In genomic region chr13:28761586-28761985, GRCh38 we compare ENCODE assay signal across 2 cellular contexts.
TF ChIP-seq lines count a peak whose summit lies in the region.

No MANE protein-coding gene starts in this region.

TF ChIP-seq in IMR-90, 13 proteins besides CTCF, POLR2A, EP300 and RAD21:
- no peak for TF ChIP-seq CEBPB (IDR thresholded peaks at IDR 0.05; ENCODE audit: low read depth, low read length)

TF ChIP-seq in HEK293T, 16 proteins besides CTCF, POLR2A, EP300 and RAD21:
- TF ChIP-seq L3MBTL2 (conservative IDR thresholded peaks at IDR 0.05) (no peak), NFRKB (IDR thresholded peaks at IDR 0.05) (no peak), CTBP1 (IDR thresholded peaks at IDR 0.05; ENCODE audit: borderline replicate concordance) (no peak), FOXA1 (IDR thresholded peaks at IDR 0.05) (no peak), LEF1 (IDR thresholded peaks at IDR 0.05; ENCODE audit: borderline replicate concordance) (no peak), SP1 (IDR thresholded peaks at IDR 0.05) (no peak), ELF4 (IDR thresholded peaks at IDR 0.05) (no peak), TARDBP (IDR thresholded peaks at IDR 0.05) (no peak), BHLHE40 (IDR thresholded peaks at IDR 0.05; ENCODE audit: borderline replicate concordance) (no peak), HDGF (IDR thresholded peaks at IDR 0.05; ENCODE audit: borderline replicate concordance) (no peak), SUZ12 (IDR thresholded peaks at IDR 0.05) (no peak), ARNT (IDR thresholded peaks at IDR 0.05) (no peak), ZNF384 (IDR thresholded peaks at IDR 0.05) (no peak), FOXM1 (IDR thresholded peaks at IDR 0.05; ENCODE audit: borderline replicate concordance) (no peak)
- TF ChIP-seq, protein P1, sequence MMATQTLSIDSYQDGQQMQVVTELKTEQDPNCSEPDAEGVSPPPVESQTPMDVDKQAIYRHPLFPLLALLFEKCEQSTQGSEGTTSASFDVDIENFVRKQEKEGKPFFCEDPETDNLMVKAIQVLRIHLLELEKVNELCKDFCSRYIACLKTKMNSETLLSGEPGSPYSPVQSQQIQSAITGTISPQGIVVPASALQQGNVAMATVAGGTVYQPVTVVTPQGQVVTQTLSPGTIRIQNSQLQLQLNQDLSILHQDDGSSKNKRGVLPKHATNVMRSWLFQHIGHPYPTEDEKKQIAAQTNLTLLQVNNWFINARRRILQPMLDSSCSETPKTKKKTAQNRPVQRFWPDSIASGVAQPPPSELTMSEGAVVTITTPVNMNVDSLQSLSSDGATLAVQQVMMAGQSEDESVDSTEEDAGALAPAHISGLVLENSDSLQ (IDR thresholded peaks at IDR 0.05), result no peak
